Comparison of ENCODE assay signal across 22 cellular contexts in the genomic region with DNA sequence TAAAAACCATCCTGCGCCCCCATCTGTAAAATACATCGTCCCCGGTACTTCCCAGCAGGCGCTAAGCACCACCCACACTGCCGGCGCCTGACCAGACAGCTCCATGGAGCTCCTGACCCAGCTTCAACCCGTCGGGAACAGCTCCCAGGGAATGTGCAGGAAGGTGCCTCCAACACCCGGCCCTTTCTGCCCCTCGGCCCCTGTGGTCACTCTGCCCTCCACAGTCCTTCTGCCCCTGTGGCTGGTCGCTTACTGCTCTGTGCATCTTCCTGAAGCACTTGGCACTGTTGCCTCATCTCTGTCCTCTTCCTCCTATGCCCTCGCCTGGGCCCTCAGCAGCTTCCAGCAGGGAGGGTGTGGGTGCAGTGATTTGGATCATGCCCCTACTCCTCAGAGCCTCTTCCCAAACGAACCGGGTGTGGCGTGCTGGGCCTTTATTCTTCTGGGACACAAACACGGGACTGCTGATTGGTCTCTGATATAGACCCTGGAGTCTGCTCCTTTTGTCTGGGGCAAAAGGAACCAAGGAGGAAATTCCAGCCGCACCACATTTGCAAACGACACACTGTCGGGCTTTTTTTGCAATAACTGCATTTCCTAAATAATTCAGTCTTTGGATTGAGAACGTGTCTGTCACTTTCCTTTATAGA.
DNase-seq lines count a peak whose midpoint lies in the region; ATAC-seq and TF ChIP-seq lines count a peak whose summit lies in the region.
"Had no signal": no experiment of that assay in that cellular context is flagged by ENCODE, and none has a peak within 500 bp of the region (broad histone marks: within the 10 kb centered on the region; RNA-seq: fewer than 3 reads in every experiment).

No MANE protein-coding gene starts in this region.

- no peak overlapping the region for H2BK5ac ChIP-seq in mesenchymal stem cell (ENCODE audit: low read depth, low read length, poor library complexity, severe bottlenecking)

- H3K9ac ChIP-seq in mesenchymal stem cell (ENCODE audit: low read length): peak overlapping the region; percentile 18

- no peak for DNase-seq in heart right ventricle
- DNase-seq in Right ventricle myocardium superior: no peak
- no peak for DNase-seq in mesenchymal stem cell
- no peak for DNase-seq in NCI-H187 treated with DMSO at 0.1 percent for 48 hours (lab: John Stamatoyannopoulos, UW)
- no peak for DNase-seq in HFFc6
- DNase-seq: activated CD4-positive, alpha-beta T cell treated with anti-CD3 and anti-CD28 coated beads, Interleukin-2, amount 10 ng/mL, durations not matched to agents 24 days and 14 days; activated effector memory CD4-positive, alpha-beta T cell treated with anti-CD3 and anti-CD28 coated beads, Interleukin-2, amount 50 U/mL, for 16 hours; EL; NCI-H1105; NCI-H2081 treated with DMSO at 0.1 percent for 48 hours; NCI-H446; retina; stimulated activated CD4-positive, alpha-beta T cell treated with anti-CD3 and anti-CD28 coated beads, Interleukin-12 subunit alpha, Interleukin-12 subunit beta, amount 100 ng/mL, for 4 hours; upper lobe of left lung had no signal

- H3K36me3 ChIP-seq in heart right ventricle (peaks cover 0 to 90% (median 14%) of the 10 kb centered on the region in 9 donors), mesenchymal stem cell (ENCODE audit: control insufficient read depth in 1 of 2, insufficient read depth in 2 of 2, low read depth in 1 of 2, low read length in 2 of 2) (peaks cover 56 to 71% of the 10 kb centered on the region in 2 experiments)

- H2BK15ac ChIP-seq in mesenchymal stem cell (ENCODE audit: low read depth, poor library complexity, severe bottlenecking): no peak overlapping the region

- H2BK12ac ChIP-seq in mesenchymal stem cell (ENCODE audit: low read length in 2 of 2): no peak overlapping the region

- no peak overlapping the region for H3K14ac ChIP-seq in mesenchymal stem cell (ENCODE audit: low read length in 2 of 2)

- H3K79me1 ChIP-seq in mesenchymal stem cell (replicated peaks; ENCODE audit: low read length, poor library complexity, severe bottlenecking): peaks cover 29% of the 10 kb centered on the region

- no peak overlapping the region for H4K8ac ChIP-seq in mesenchymal stem cell (ENCODE audit: low read length)

- H3K9me3 ChIP-seq in heart right ventricle (no peaks in the 10 kb centered on the region), mesenchymal stem cell (ENCODE audit: control insufficient read depth, low read length) (no peaks in the 10 kb centered on the region)
- H3K9me3 ChIP-seq: neutrophil, SJSA1, upper lobe of left lung had no signal

- H3K4me1 Mint-ChIP-seq in HFFc6 (ENCODE audit: low read depth): peaks cover 2% of the 10 kb centered on the region; the same call in 1 of the 2 replicates
- H3K4me1 Mint-ChIP-seq: activated CD4-positive, alpha-beta T cell treated with anti-CD3 and anti-CD28 coated beads, Interleukin-2, amount 10 ng/mL, durations not matched to agents 24 days and 14 days had no signal

- peak overlapping the region in 1 of 10 donors; percentile 15 for H3K4me3 ChIP-seq in heart right ventricle
- H3K4me3 ChIP-seq in mesenchymal stem cell (ENCODE audit: insufficient read depth in 1 of 2, low read depth in 1 of 2, low read length in 2 of 2): peak overlapping the region in 1 of 2 experiments; percentile 30
- H3K4me3 ChIP-seq: SJSA1, upper lobe of left lung had no signal

- peaks cover 14% of the 10 kb centered on the region for H3K36me3 Mint-ChIP-seq in HFFc6 (ENCODE audit: low read depth)

- no peak overlapping the region for H3K4me2 ChIP-seq in mesenchymal stem cell (ENCODE audit: low read length, poor library complexity, severe bottlenecking)

- H3K18ac ChIP-seq in mesenchymal stem cell (ENCODE audit: low read depth in 1 of 2, low read length in 2 of 2): no peak overlapping the region

- H3K4me1 ChIP-seq in heart right ventricle (peaks cover 0 to 69% (median 8%) of the 10 kb centered on the region in 9 donors), mesenchymal stem cell (ENCODE audit: control insufficient read depth, insufficient read depth, low read depth, low read length) (peaks cover 7% of the 10 kb centered on the region)
- H3K4me1 ChIP-seq: SJSA1 had no signal

- H3K27me3 Mint-ChIP-seq in HFFc6 (ENCODE audit: insufficient read depth): no peaks in the 10 kb centered on the region; the same call in 1 of the 2 replicates
- H3K27me3 Mint-ChIP-seq: activated CD4-positive, alpha-beta T cell treated with anti-CD3 and anti-CD28 coated beads, Interleukin-2, amount 10 ng/mL, durations not matched to agents 24 days and 14 days had no signal

- 57 to 63% methylated on average over 20 of the region's 20 CpGs for WGBS in heart right ventricle, 2 donors
- 94% methylated on average over 19 of the region's 20 CpGs for WGBS in mesenchymal stem cell

- ATAC-seq in heart right ventricle (peak; percentile 15 to 64 (median 44)), Right ventricle myocardium superior (ENCODE audit: poor library complexity) (no peak), HG03342 (IDR thresholded peaks at IDR 0.05; ENCODE audit: unreplicated experiment) (no peak), HG02981 (IDR thresholded peaks at IDR 0.05; ENCODE audit: unreplicated experiment) (no peak)
- ATAC-seq: Panc1 had no signal

- no peak overlapping the region for H3K4me3 Mint-ChIP-seq in HFFc6
- H3K4me3 Mint-ChIP-seq: activated CD4-positive, alpha-beta T cell treated with anti-CD3 and anti-CD28 coated beads, Interleukin-2, amount 10 ng/mL, durations not matched to agents 24 days and 14 days had no signal

- no peak overlapping the region for H2BK120ac ChIP-seq in mesenchymal stem cell (ENCODE audit: low read depth, low read length)

- H3K27me3 ChIP-seq in heart right ventricle: no peaks in the 10 kb centered on the region
- H3K27me3 ChIP-seq in mesenchymal stem cell (ENCODE audit: control insufficient read depth in 1 of 2, insufficient read depth in 1 of 2, low read length in 2 of 2): no peaks in the 10 kb centered on the region
- H3K27me3 ChIP-seq: neutrophil, SJSA1, upper lobe of left lung had no signal

- no peak overlapping the region for H4K91ac ChIP-seq in mesenchymal stem cell (ENCODE audit: low read length)

- no peak overlapping the region for H3K27ac Mint-ChIP-seq in HFFc6
- H3K27ac Mint-ChIP-seq: activated CD4-positive, alpha-beta T cell treated with anti-CD3 and anti-CD28 coated beads, Interleukin-2, amount 10 ng/mL, durations not matched to agents 24 days and 14 days had no signal

- TF ChIP-seq CTCF in heart right ventricle (IDR thresholded peaks at IDR 0.05): no peak
- no peak for TF ChIP-seq CTCF in HFFc6 (IDR thresholded peaks at IDR 0.05)

- no peaks in the 10 kb centered on the region for H3K9me3 Mint-ChIP-seq in HFFc6
- H3K9me3 Mint-ChIP-seq: activated CD4-positive, alpha-beta T cell treated with anti-CD3 and anti-CD28 coated beads, Interleukin-2, amount 10 ng/mL, durations not matched to agents 24 days and 14 days had no signal

- H3K27ac ChIP-seq in heart right ventricle (peak overlapping the region; percentile 12 to 83 (median 35)), cingulate gyrus (ENCODE audit: low read depth, low read length) (peak overlapping the region; percentile 2), mesenchymal stem cell (ENCODE audit: low read length, poor library complexity, severe bottlenecking) (no peak overlapping the region)
- H3K27ac ChIP-seq: epithelial cell of prostate, HL-60, neutrophil, SJSA1 had no signal

- intact Hi-C loops in heart right ventricle (cut with DNase I) (no loop called here), Right ventricle myocardium superior (cut with DNase I) (no loop called here)

- H3K4ac ChIP-seq in mesenchymal stem cell (ENCODE audit: low read depth in 1 of 2, low read length in 2 of 2): no peak overlapping the region

- H3K23ac ChIP-seq in mesenchymal stem cell (ENCODE audit: low read length in 2 of 2): no peak overlapping the region

- no peak overlapping the region for H2AFZ ChIP-seq in mesenchymal stem cell (ENCODE audit: low read depth, low read length)

- no peak overlapping the region for H2AK5ac ChIP-seq in mesenchymal stem cell (ENCODE audit: low read length, severe bottlenecking)

Comparison
In these comparisons a context has a peak if more than half of its experiments do, and no peak if none do; other contexts are left out.
1. ATAC-seq: peak in heart right ventricle (8 of 8); none in Right ventricle myocardium superior (single experiment), HG03342 (single experiment) and HG02981 (single experiment).